In genomic region chr4:67446811-67447210, GRCh38 we compare ENCODE assay signal across 17 cellular contexts.
"Had no signal": no experiment of that assay in that cellular context is flagged by ENCODE, and none has a peak within 500 bp of the region (broad histone marks: within the 10 kb centered on the region; RNA-seq: fewer than 3 reads in every experiment).

No MANE protein-coding gene starts in this region.

- DNase-seq: cortex of kidney; effector memory CD8-positive, alpha-beta T cell; erythroblast; esophagus squamous epithelium; foreskin melanocyte; hypothalamus; left lung; mesenchymal stem cell; naive thymus-derived CD4-positive, alpha-beta T cell; right lobe of liver; small intestine; stimulated activated CD4-positive, alpha-beta T cell treated with anti-CD3 and anti-CD28 coated beads, Interleukin-15, amount 100 ng/mL, for 24 hours; stimulated activated CD4-positive, alpha-beta T cell treated with anti-CD3 and anti-CD28 coated beads, Interleukin-2, amount 100 ng/mL, for 48 hours; stimulated activated naive B cell treated with anti-CD40 and anti-IgM and Interleukin-4, amounts not matched to agents 10 μg/mL and 1 μg/mL and 100 μg/mL, for 72 hours; upper lobe of left lung had no signal

- FAIRE-seq: keratinocyte, urothelium cell line had no signal
